ENCODE assay signal across 11 cellular contexts in genomic region chr7:29480456-29480855, GRCh38.
A peak's percentile ranks its signal among the peaks of the same experiment; 100 is the strongest.
DNase-seq lines count a peak whose midpoint lies in the region; ATAC-seq, FAIRE-seq and TF ChIP-seq lines count a peak whose summit lies in the region.
"Had no signal": no experiment of that assay in that cellular context is flagged by ENCODE, and none has a peak within 500 bp of the region (broad histone marks: within the 10 kb centered on the region; RNA-seq: fewer than 3 reads in every experiment).

No MANE protein-coding gene starts in this region.

- POLR2A ChIA-PET in naive thymus-derived CD4-positive, alpha-beta T cell (lab: Charles Lee): no interaction called here

- H3K27me3 ChIP-seq in WERI-Rb-1 (ENCODE audit: insufficient read depth, low read depth, severe bottlenecking) (no peaks in the 10 kb centered on the region), right cardiac atrium (ENCODE audit: control insufficient read depth, insufficient read depth) (no peaks in the 10 kb centered on the region), pancreas (no peaks in the 10 kb centered on the region)
- no peaks in the 10 kb centered on the region for H3K27me3 ChIP-seq in naive thymus-derived CD4-positive, alpha-beta T cell (ENCODE audit: control insufficient read depth in 2 of 2, insufficient read depth in 2 of 2, low read length in 2 of 2)

- H3K36me3 Mint-ChIP-seq in naive thymus-derived CD4-positive, alpha-beta T cell: no peaks in the 10 kb centered on the region

- H3K27ac Mint-ChIP-seq in naive thymus-derived CD4-positive, alpha-beta T cell: no peak overlapping the region

- no peak overlapping the region for H3K4me3 Mint-ChIP-seq in naive thymus-derived CD4-positive, alpha-beta T cell

- WGBS in right cardiac atrium: 62% methylated on average over 5 of the region's 5 CpGs
- 47 to 49% methylated on average over 5 of the region's 5 CpGs for WGBS in pancreas, 2 donors

- H3K4me1 Mint-ChIP-seq in naive thymus-derived CD4-positive, alpha-beta T cell: peaks cover 0 to 2% (median 0%) of the 10 kb centered on the region in 7 donors

- H3K36me3 ChIP-seq in WERI-Rb-1: no peaks in the 10 kb centered on the region; the same call in 1 of the 2 replicates
- H3K36me3 ChIP-seq in pancreas: no peaks in the 10 kb centered on the region
- no peaks in the 10 kb centered on the region for H3K36me3 ChIP-seq in naive thymus-derived CD4-positive, alpha-beta T cell (ENCODE audit: control insufficient read depth in 2 of 3, insufficient read depth in 3 of 3, low read length in 3 of 3)

- H3K9me3 Mint-ChIP-seq in naive thymus-derived CD4-positive, alpha-beta T cell: peaks cover 0 to 2% (median 0%) of the 10 kb centered on the region in 11 donors

- intact Hi-C loops in right cardiac atrium (cut with DNase I) (no loop called here), pancreas (cut with DNase I) (no loop called here)
- intact Hi-C loops in naive thymus-derived CD4-positive, alpha-beta T cell (cut with micrococcal nuclease): no loop called here

- H3K4me1 ChIP-seq in right cardiac atrium (ENCODE audit: control insufficient read depth, insufficient read depth, low read length): no peaks in the 10 kb centered on the region
- H3K4me1 ChIP-seq in pancreas: peaks cover 9 to 15% (median 9%) of the 10 kb centered on the region in 3 donors
- H3K4me1 ChIP-seq in naive thymus-derived CD4-positive, alpha-beta T cell (ENCODE audit: control insufficient read depth in 2 of 2, insufficient read depth in 2 of 2, low read length in 2 of 2): no peaks in the 10 kb centered on the region

- DNase-seq in DMS153 treated with DMSO at 0.1 percent for 48 hours (lab: John Stamatoyannopoulos, UW; ENCODE audit: unreplicated experiment) (peak; percentile 56), WERI-Rb-1 (no peak), right cardiac atrium (peak; percentile 20 to 62 (median 43)), pancreas (peak in 3 of 6 donors; percentile 40 to 60 (median 43)), mucosa of gallbladder (ENCODE audit: low spot score) (no peak), NCI-H187 (lab: John Stamatoyannopoulos, UW) (no peak)
- DNase-seq in naive thymus-derived CD4-positive, alpha-beta T cell: no peak
- DNase-seq: activated T-cell treated with anti-CD3 and anti-CD28 coated beads for 4 hours, GF-D8, NCI-H2171 had no signal

- H3K27ac ChIP-seq in WERI-Rb-1: peak overlapping the region; percentile 43
- peak overlapping the region; percentile 51 for H3K27ac ChIP-seq in right cardiac atrium (ENCODE audit: low read length)
- peak overlapping the region in 2 of 4 donors; percentile 0 to 31 for H3K27ac ChIP-seq in pancreas
- H3K27ac ChIP-seq in naive thymus-derived CD4-positive, alpha-beta T cell (ENCODE audit: low read depth, low read length): no peak overlapping the region

- H3K9me3 ChIP-seq in WERI-Rb-1 (ENCODE audit: severe bottlenecking) (no peaks in the 10 kb centered on the region), right cardiac atrium (ENCODE audit: control insufficient read depth, low read length) (no peaks in the 10 kb centered on the region), pancreas (no peaks in the 10 kb centered on the region)
- no peaks in the 10 kb centered on the region for H3K9me3 ChIP-seq in naive thymus-derived CD4-positive, alpha-beta T cell (ENCODE audit: control insufficient read depth in 2 of 3, low read length in 3 of 3)

- CTCF ChIA-PET in naive thymus-derived CD4-positive, alpha-beta T cell (lab: Charles Lee): no interaction called here

- peak; percentile 17 for FAIRE-seq in pancreas (lab: Jason Lieb, UNC)

- ATAC-seq in right cardiac atrium (peak; percentile 85 to 88), pancreas (peak; percentile 90 to 95 (median 92)), GM18873 (IDR thresholded peaks at IDR 0.05; ENCODE audit: low FRiP score, unreplicated experiment) (no peak)
- ATAC-seq in naive thymus-derived CD4-positive, alpha-beta T cell: no peak

- H3K4me3 ChIP-seq in WERI-Rb-1 (ENCODE audit: low read depth, low read length) (peak overlapping the region; percentile 45), right cardiac atrium (ENCODE audit: low read length) (peak overlapping the region; percentile 34), pancreas (no peak overlapping the region)
- H3K4me3 ChIP-seq in naive thymus-derived CD4-positive, alpha-beta T cell (ENCODE audit: low read length): no peak overlapping the region

- TF ChIP-seq CTCF in WERI-Rb-1 (IDR thresholded peaks at IDR 0.05; ENCODE audit: low read depth, low read length) (no peak), pancreas (IDR thresholded peaks at IDR 0.05) (no peak)

- H3K27me3 Mint-ChIP-seq in naive thymus-derived CD4-positive, alpha-beta T cell: peaks cover 0 to 10% (median 2%) of the 10 kb centered on the region in 5 donors

Comparison
In these comparisons a context has a peak if more than half of its experiments do, and no peak if none do; other contexts are left out.
1. DNase-seq: peak in DMS153 treated with DMSO at 0.1 percent for 48 hours (single experiment) and right cardiac atrium (3 of 3); none in WERI-Rb-1 (single experiment), mucosa of gallbladder (single experiment), NCI-H187 (0 of 2) and naive thymus-derived CD4-positive, alpha-beta T cell (0 of 9).
2. H3K4me3 ChIP-seq: peak in WERI-Rb-1 (single experiment) and right cardiac atrium (single experiment); none in pancreas (0 of 4) and naive thymus-derived CD4-positive, alpha-beta T cell (single experiment).
3. ATAC-seq: peak in right cardiac atrium (2 of 2) and pancreas (4 of 4); none in naive thymus-derived CD4-positive, alpha-beta T cell (single experiment) and GM18873 (single experiment).